17 cellular contexts compared by ENCODE assay signal in the genomic region with DNA sequence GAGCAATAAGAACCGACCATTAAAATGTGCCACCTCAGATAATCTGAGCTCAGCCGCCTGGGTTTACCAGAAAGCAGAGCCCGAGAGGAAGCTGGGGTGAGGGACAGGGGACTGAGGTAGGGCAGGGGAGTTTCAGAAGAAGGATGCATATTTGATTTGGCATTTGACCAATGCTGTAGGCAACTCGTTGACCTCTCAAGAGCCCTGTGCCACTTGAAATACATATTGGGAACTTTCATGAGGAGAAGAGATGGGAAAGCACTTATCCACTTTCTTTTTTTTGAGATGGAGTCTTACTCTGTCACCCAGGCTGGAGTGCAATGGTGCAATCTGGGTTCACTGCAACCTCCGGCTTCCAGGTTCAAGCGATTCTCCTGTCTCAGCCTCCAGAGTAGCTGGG.
A peak's percentile ranks its signal among the peaks of the same experiment; 100 is the strongest.
DNase-seq lines count a peak whose midpoint lies in the region; ATAC-seq, FAIRE-seq and TF ChIP-seq lines count a peak whose summit lies in the region.
"Had no signal": no experiment of that assay in that cellular context is flagged by ENCODE, and none has a peak within 500 bp of the region (broad histone marks: within the 10 kb centered on the region; RNA-seq: fewer than 3 reads in every experiment).

No MANE protein-coding gene starts in this region.

- peak overlapping the region; percentile 17; the same call in 1 of the 2 replicates for H3K18ac ChIP-seq in H1 (ENCODE audit: extremely low read depth, low read length)

- no peak overlapping the region for H3K27ac Mint-ChIP-seq in MCF 10A (ENCODE audit: low read depth, unreplicated experiment)
- H3K27ac Mint-ChIP-seq: IgD-negative memory B cell had no signal

- no peak overlapping the region for H3K14ac ChIP-seq in H1 (ENCODE audit: insufficient read length)

- CTCF ChIA-PET in mammary epithelial cell (lab: Charles Lee; ENCODE audit: low non-redundant PET), result no interaction called here
- CTCF ChIA-PET in MCF 10A (lab: Yijun Ruan, JAX), result interaction anchor here (0.6 to 0.7 kb wide), 2 partner anchors 14 to 854 kb away, joined by 3 read pairs; a partner anchor contains a TSS
- CTCF ChIA-PET in H1 (lab: Charles Lee; ENCODE audit: partially characterized antibody), result interaction anchor here (0.7 kb wide), 1 partner anchor 49 kb away, joined by 3 read pairs; no protein-coding TSS in a partner anchor

- in situ Hi-C loops in mammary epithelial cell (cut with MboI; ENCODE audit: low sequenced_read_pairs in 2 of 2), result no loop called here

- H3K56ac ChIP-seq in H1 (replicated peaks; ENCODE audit: insufficient read length, low read depth, low read length), result no peak overlapping the region

- dilution Hi-C loops in mammary epithelial cell (cut with HindIII; ENCODE audit: low sequenced_read_pairs), result no loop called here

- H3K79me2 ChIP-seq in mammary epithelial cell (ENCODE audit: insufficient read depth, low read length), result no peaks in the 10 kb centered on the region
- H3K79me2 ChIP-seq in H1 (ENCODE audit: control insufficient read depth in 1 of 2, insufficient read depth in 2 of 2, low read length in 2 of 2), result no peaks in the 10 kb centered on the region

- no peaks in the 10 kb centered on the region for H3K79me1 ChIP-seq in H1 (ENCODE audit: low read depth, low read length)

- no peak overlapping the region for H2BK12ac ChIP-seq in H1 (ENCODE audit: low read depth, low read length)

- peaks cover 4% of the 10 kb centered on the region for H3K36me3 Mint-ChIP-seq in MCF 10A (ENCODE audit: insufficient read depth, unreplicated experiment)
- H3K36me3 Mint-ChIP-seq: CD8-positive, alpha-beta memory T cell; IgD-negative memory B cell had no signal

- H2AFZ ChIP-seq in mammary epithelial cell (ENCODE audit: low read depth, low read length), result no peak overlapping the region
- H2AFZ ChIP-seq in H1 (ENCODE audit: low read length), result no peak overlapping the region

- no peak overlapping the region for H4K8ac ChIP-seq in H1 (ENCODE audit: extremely low read depth, insufficient read depth, low read length)

- H3K4me1 Mint-ChIP-seq in MCF 10A (ENCODE audit: insufficient read depth, unreplicated experiment), result peaks cover 19% of the 10 kb centered on the region
- H3K4me1 Mint-ChIP-seq: CD8-positive, alpha-beta memory T cell; IgD-negative memory B cell had no signal

- no peak overlapping the region for H2BK15ac ChIP-seq in H1 (ENCODE audit: low read length)

- no peak overlapping the region for H4K5ac ChIP-seq in H1 (ENCODE audit: insufficient read length, low read depth, low read length)

- no peak overlapping the region for H2BK5ac ChIP-seq in H1 (ENCODE audit: low read depth, low read length)

- no peaks in the 10 kb centered on the region for H3K27me3 ChIP-seq in mammary epithelial cell (ENCODE audit: insufficient read depth, low read length)
- no peaks in the 10 kb centered on the region for H3K27me3 ChIP-seq in HUES48 (ENCODE audit: control insufficient read depth, insufficient read depth, low read length)
- no peaks in the 10 kb centered on the region for H3K27me3 ChIP-seq in H1 (replicated peaks in 1 of 4; ENCODE audit: control insufficient read depth in 3 of 4, extremely low read depth in 1 of 4, insufficient read depth in 3 of 4, low read length in 3 of 4)
- H3K27me3 ChIP-seq: BLaER1 had no signal

- peak overlapping the region; percentile 86 for H4K91ac ChIP-seq in H1 (replicated peaks; ENCODE audit: insufficient read length, low read length)

- H3K36me3 ChIP-seq in mammary epithelial cell (ENCODE audit: insufficient read depth, low read length) (no peaks in the 10 kb centered on the region), HUES48 (ENCODE audit: control insufficient read depth, insufficient read depth, low read length) (no peaks in the 10 kb centered on the region), H1 (ENCODE audit: control insufficient read depth in 2 of 4, insufficient read depth in 4 of 4, low read length in 3 of 4) (no peaks in the 10 kb centered on the region)
- H3K36me3 ChIP-seq: BLaER1 had no signal

- 95% methylated on average over 6 of the region's 6 CpGs for WGBS in mammary epithelial cell (ENCODE audit: low coverage, missing lambda C conversion rate)
- 90 to 100% methylated on average over 1 to 6 of the region's 6 CpGs for WGBS in H1 (ENCODE audit: extremely low coverage in 1 of 2, insufficient coverage in 1 of 2, insufficient read length in 1 of 2, insufficient replicate concordance in 2 of 2, low coverage in 1 of 2, low lambda C conversion rate in 2 of 2, missing lambda C conversion rate in 1 of 2), 2 experiments

- no peak for TF ChIP-seq RAD21 in H1 (IDR thresholded peaks at IDR 0.05 in 1 of 2, conservative IDR thresholded peaks at IDR 0.05 in 1 of 2; ENCODE audit: low read depth in 2 of 2, low read length in 2 of 2)

- no peaks in the 10 kb centered on the region for H4K20me1 ChIP-seq in mammary epithelial cell (ENCODE audit: insufficient read depth, low read length)
- no peaks in the 10 kb centered on the region for H4K20me1 ChIP-seq in H1 (replicated peaks in 1 of 2; ENCODE audit: control insufficient read depth in 1 of 2, insufficient read depth in 2 of 2, low read length in 2 of 2)
- H4K20me1 ChIP-seq: BLaER1 had no signal

- H3K4me1 ChIP-seq in mammary epithelial cell (ENCODE audit: insufficient read depth, low read length), result peaks cover 16% of the 10 kb centered on the region
- peaks cover 12% of the 10 kb centered on the region for H3K4me1 ChIP-seq in HUES48 (ENCODE audit: control insufficient read depth, insufficient read depth, low read length)
- peaks cover 0 to 7% (median 5%) of the 10 kb centered on the region in 4 experiments; a peak in 3 of 7 replicates for H3K4me1 ChIP-seq in H1 (replicated peaks in 1 of 4; ENCODE audit: control insufficient read depth in 3 of 4, insufficient read depth in 4 of 4, low read length in 3 of 4)
- H3K4me1 ChIP-seq: BLaER1 had no signal

- ATAC-seq in GM21717 (IDR thresholded peaks at IDR 0.05; ENCODE audit: unreplicated experiment), result no peak
- ATAC-seq in HG02759 (IDR thresholded peaks at IDR 0.05; ENCODE audit: unreplicated experiment), result no peak
- ATAC-seq: A549 had no signal

- H3K9me3 ChIP-seq in mammary epithelial cell (replicated peaks; ENCODE audit: insufficient read depth, low read length) (peaks cover 4% of the 10 kb centered on the region), HUES48 (ENCODE audit: control insufficient read depth, insufficient read depth, low read length) (no peaks in the 10 kb centered on the region), H1 (ENCODE audit: insufficient read depth in 2 of 2, low read depth in 1 of 2, low read length in 1 of 2) (no peaks in the 10 kb centered on the region)
- H3K9me3 ChIP-seq: A549, BLaER1 had no signal

- H3K23me2 ChIP-seq in H1 (ENCODE audit: low read depth, low read length), result no peaks in the 10 kb centered on the region

- no peak for TF ChIP-seq CTCF in mammary epithelial cell (conservative IDR thresholded peaks at IDR 0.05 in 1 of 2, IDR thresholded peaks at IDR 0.05 in 1 of 2; ENCODE audit: extremely low read depth in 1 of 2, insufficient read depth in 1 of 2, low read depth in 1 of 2, low read length in 2 of 2)
- no peak for TF ChIP-seq CTCF in MCF 10A (IDR thresholded peaks at IDR 0.05; ENCODE audit: unreplicated experiment)
- TF ChIP-seq CTCF in H1 (IDR thresholded peaks at IDR 0.05; ENCODE audit: control extremely low read depth in 1 of 3, insufficient read depth in 1 of 3, low read depth in 1 of 3, low read length in 3 of 3), result no peak

- no peaks in the 10 kb centered on the region for H3K9me3 Mint-ChIP-seq in MCF 10A (ENCODE audit: unreplicated experiment)
- H3K9me3 Mint-ChIP-seq: CD8-positive, alpha-beta memory T cell; IgD-negative memory B cell had no signal

- no peak overlapping the region for H2AK5ac ChIP-seq in H1 (ENCODE audit: low read depth, low read length)

- H3K9ac ChIP-seq in mammary epithelial cell (ENCODE audit: insufficient read depth, low read length), result no peak overlapping the region
- H3K9ac ChIP-seq in HUES48 (ENCODE audit: low read depth, low read length), result no peak overlapping the region
- no peak overlapping the region for H3K9ac ChIP-seq in H1 (replicated peaks in 1 of 4; ENCODE audit: extremely low read depth in 1 of 4, low read depth in 3 of 4, low read length in 3 of 4)
- H3K9ac ChIP-seq: BLaER1, KMS-11 had no signal

- H3K4ac ChIP-seq in H1 (replicated peaks; ENCODE audit: insufficient read length, low read depth, low read length), result no peak overlapping the region

- FAIRE-seq in H1 (lab: Jason Lieb, UNC), result no peak
- FAIRE-seq: A549, G401.6, GM12891 had no signal

- TSS peak; percentile 35 for BruUV-seq in mammary epithelial cell (replicated peaks; lab: Mats Ljungman, UMichigan)
- no TSS peak for BruUV-seq in MCF 10A (replicated peaks; lab: Mats Ljungman, UMichigan)

- no peak overlapping the region for H2BK120ac ChIP-seq in H1 (replicated peaks; ENCODE audit: low read depth, low read length)

- H3K4me3 ChIP-seq in mammary epithelial cell (replicated peaks in 1 of 3; ENCODE audit: insufficient read depth in 1 of 3, low read depth in 2 of 3, low read length in 3 of 3) (no peak overlapping the region), HUES48 (ENCODE audit: low read depth, low read length) (no peak overlapping the region), H1 (ENCODE audit: extremely low read depth in 1 of 4, insufficient read depth in 2 of 4, low read depth in 3 of 4, low read length in 4 of 4) (no peak overlapping the region)
- H3K4me3 ChIP-seq: A549, BLaER1 had no signal

- no peak overlapping the region for H3K4me2 ChIP-seq in mammary epithelial cell (ENCODE audit: insufficient read depth, low read depth, low read length)
- no peak overlapping the region for H3K4me2 ChIP-seq in H1 (ENCODE audit: insufficient read depth in 1 of 2, low read depth in 2 of 2, low read length in 2 of 2)
- H3K4me2 ChIP-seq: A549, BLaER1, KMS-11 had no signal

- no peak for TF ChIP-seq EP300 in H1 (IDR thresholded peaks at IDR 0.05; ENCODE audit: borderline replicate concordance in 1 of 2, low read depth in 2 of 2, low read length in 2 of 2)

- H3K23ac ChIP-seq in H1 (ENCODE audit: insufficient read length), result no peak overlapping the region

- no peak for TF ChIP-seq POLR2A in H1 (IDR thresholded peaks at IDR 0.05; ENCODE audit: control extremely low read depth in 1 of 2, low read depth in 2 of 2, low read length in 2 of 2)

- no peak overlapping the region for H2BK20ac ChIP-seq in H1 (ENCODE audit: low read length)

- intact Hi-C loops in mammary epithelial cell (cut with micrococcal nuclease), result no loop called here
- intact Hi-C loops in MCF 10A (cut with micrococcal nuclease), result no loop called here

- no peak for DNase-seq in mammary epithelial cell
- no peak for DNase-seq in MCF 10A (ENCODE audit: unreplicated experiment)
- DNase-seq in H1 (ENCODE audit: low read depth in 1 of 2, low spot score in 2 of 2), result no peak
- no peak for DNase-seq in substantia nigra (lab: John Stamatoyannopoulos, UW)
- DNase-seq: Caco-2; CD8-positive, alpha-beta memory T cell; EL; HCEC 1CT had no signal

- no peaks in the 10 kb centered on the region for H3K27me3 Mint-ChIP-seq in MCF 10A (ENCODE audit: insufficient read depth, unreplicated experiment)

- POLR2A ChIA-PET in MCF 10A (lab: Yijun Ruan, JAX) (interaction anchor here (1.5 kb wide), 1 partner anchor 14 kb away, joined by 3 read pairs; no protein-coding TSS in a partner anchor), H1 (lab: Charles Lee; ENCODE audit: partially characterized antibody) (no interaction called here)

- no peak overlapping the region for H3K4me3 Mint-ChIP-seq in MCF 10A (ENCODE audit: unreplicated experiment)
- H3K4me3 Mint-ChIP-seq: CD8-positive, alpha-beta memory T cell; IgD-negative memory B cell had no signal

- H3K27ac ChIP-seq in mammary epithelial cell (ENCODE audit: insufficient read depth, low read depth, low read length), result no peak overlapping the region
- H3K27ac ChIP-seq in HUES48 (ENCODE audit: low read depth, low read length), result peak overlapping the region; percentile 37
- no peak overlapping the region for H3K27ac ChIP-seq in H1 (ENCODE audit: low read depth, low read length)
- no peak overlapping the region for H3K27ac ChIP-seq in substantia nigra (ENCODE audit: low read depth, low read length, poor library complexity, severe bottlenecking)
- H3K27ac ChIP-seq: BLaER1, KMS-11 had no signal
